1 cellular context compared by ENCODE assay signal in the genomic region with DNA sequence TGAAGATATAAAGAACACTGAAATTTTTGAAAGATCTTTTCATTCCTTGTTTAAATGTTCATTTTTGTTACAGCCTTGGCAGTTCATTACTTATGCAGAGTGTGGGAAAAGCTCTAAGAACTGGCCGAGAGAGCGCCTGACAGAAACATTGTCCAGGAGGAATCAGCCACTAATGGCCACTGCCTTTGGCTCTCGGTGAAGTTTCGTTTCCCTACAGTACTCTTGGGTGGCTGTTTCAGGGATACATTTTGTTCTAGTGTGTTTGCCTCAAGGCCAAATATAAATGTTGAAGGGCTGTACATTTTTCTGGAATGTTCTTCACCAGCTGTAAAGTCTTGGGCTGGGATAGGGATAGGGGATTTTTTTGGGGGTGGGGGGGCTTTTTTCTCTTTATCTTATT.
TF ChIP-seq lines count a peak whose summit lies in the region.

No MANE protein-coding gene starts in this region.

TF ChIP-seq in GM23338, 12 proteins besides CTCF, POLR2A, EP300 and RAD21:
- TF ChIP-seq, protein P1, sequence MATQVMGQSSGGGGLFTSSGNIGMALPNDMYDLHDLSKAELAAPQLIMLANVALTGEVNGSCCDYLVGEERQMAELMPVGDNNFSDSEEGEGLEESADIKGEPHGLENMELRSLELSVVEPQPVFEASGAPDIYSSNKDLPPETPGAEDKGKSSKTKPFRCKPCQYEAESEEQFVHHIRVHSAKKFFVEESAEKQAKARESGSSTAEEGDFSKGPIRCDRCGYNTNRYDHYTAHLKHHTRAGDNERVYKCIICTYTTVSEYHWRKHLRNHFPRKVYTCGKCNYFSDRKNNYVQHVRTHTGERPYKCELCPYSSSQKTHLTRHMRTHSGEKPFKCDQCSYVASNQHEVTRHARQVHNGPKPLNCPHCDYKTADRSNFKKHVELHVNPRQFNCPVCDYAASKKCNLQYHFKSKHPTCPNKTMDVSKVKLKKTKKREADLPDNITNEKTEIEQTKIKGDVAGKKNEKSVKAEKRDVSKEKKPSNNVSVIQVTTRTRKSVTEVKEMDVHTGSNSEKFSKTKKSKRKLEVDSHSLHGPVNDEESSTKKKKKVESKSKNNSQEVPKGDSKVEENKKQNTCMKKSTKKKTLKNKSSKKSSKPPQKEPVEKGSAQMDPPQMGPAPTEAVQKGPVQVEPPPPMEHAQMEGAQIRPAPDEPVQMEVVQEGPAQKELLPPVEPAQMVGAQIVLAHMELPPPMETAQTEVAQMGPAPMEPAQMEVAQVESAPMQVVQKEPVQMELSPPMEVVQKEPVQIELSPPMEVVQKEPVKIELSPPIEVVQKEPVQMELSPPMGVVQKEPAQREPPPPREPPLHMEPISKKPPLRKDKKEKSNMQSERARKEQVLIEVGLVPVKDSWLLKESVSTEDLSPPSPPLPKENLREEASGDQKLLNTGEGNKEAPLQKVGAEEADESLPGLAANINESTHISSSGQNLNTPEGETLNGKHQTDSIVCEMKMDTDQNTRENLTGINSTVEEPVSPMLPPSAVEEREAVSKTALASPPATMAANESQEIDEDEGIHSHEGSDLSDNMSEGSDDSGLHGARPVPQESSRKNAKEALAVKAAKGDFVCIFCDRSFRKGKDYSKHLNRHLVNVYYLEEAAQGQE (IDR thresholded peaks at IDR 0.05; ENCODE audit: unreplicated experiment): no peak
- TF ChIP-seq CREB1 (CRISPR knock-in tag; IDR thresholded peaks at IDR 0.05; ENCODE audit: low read depth): no peak
- TF ChIP-seq EZH2phosphoT487 (IDR thresholded peaks at IDR 0.05; ENCODE audit: unreplicated experiment): no peak
- TF ChIP-seq POLR2AphosphoS5 (IDR thresholded peaks at IDR 0.05; ENCODE audit: low read depth): no peak
- TF ChIP-seq STAT1 (IDR thresholded peaks at IDR 0.05; ENCODE audit: unreplicated experiment): no peak
- TF ChIP-seq, protein P2, sequence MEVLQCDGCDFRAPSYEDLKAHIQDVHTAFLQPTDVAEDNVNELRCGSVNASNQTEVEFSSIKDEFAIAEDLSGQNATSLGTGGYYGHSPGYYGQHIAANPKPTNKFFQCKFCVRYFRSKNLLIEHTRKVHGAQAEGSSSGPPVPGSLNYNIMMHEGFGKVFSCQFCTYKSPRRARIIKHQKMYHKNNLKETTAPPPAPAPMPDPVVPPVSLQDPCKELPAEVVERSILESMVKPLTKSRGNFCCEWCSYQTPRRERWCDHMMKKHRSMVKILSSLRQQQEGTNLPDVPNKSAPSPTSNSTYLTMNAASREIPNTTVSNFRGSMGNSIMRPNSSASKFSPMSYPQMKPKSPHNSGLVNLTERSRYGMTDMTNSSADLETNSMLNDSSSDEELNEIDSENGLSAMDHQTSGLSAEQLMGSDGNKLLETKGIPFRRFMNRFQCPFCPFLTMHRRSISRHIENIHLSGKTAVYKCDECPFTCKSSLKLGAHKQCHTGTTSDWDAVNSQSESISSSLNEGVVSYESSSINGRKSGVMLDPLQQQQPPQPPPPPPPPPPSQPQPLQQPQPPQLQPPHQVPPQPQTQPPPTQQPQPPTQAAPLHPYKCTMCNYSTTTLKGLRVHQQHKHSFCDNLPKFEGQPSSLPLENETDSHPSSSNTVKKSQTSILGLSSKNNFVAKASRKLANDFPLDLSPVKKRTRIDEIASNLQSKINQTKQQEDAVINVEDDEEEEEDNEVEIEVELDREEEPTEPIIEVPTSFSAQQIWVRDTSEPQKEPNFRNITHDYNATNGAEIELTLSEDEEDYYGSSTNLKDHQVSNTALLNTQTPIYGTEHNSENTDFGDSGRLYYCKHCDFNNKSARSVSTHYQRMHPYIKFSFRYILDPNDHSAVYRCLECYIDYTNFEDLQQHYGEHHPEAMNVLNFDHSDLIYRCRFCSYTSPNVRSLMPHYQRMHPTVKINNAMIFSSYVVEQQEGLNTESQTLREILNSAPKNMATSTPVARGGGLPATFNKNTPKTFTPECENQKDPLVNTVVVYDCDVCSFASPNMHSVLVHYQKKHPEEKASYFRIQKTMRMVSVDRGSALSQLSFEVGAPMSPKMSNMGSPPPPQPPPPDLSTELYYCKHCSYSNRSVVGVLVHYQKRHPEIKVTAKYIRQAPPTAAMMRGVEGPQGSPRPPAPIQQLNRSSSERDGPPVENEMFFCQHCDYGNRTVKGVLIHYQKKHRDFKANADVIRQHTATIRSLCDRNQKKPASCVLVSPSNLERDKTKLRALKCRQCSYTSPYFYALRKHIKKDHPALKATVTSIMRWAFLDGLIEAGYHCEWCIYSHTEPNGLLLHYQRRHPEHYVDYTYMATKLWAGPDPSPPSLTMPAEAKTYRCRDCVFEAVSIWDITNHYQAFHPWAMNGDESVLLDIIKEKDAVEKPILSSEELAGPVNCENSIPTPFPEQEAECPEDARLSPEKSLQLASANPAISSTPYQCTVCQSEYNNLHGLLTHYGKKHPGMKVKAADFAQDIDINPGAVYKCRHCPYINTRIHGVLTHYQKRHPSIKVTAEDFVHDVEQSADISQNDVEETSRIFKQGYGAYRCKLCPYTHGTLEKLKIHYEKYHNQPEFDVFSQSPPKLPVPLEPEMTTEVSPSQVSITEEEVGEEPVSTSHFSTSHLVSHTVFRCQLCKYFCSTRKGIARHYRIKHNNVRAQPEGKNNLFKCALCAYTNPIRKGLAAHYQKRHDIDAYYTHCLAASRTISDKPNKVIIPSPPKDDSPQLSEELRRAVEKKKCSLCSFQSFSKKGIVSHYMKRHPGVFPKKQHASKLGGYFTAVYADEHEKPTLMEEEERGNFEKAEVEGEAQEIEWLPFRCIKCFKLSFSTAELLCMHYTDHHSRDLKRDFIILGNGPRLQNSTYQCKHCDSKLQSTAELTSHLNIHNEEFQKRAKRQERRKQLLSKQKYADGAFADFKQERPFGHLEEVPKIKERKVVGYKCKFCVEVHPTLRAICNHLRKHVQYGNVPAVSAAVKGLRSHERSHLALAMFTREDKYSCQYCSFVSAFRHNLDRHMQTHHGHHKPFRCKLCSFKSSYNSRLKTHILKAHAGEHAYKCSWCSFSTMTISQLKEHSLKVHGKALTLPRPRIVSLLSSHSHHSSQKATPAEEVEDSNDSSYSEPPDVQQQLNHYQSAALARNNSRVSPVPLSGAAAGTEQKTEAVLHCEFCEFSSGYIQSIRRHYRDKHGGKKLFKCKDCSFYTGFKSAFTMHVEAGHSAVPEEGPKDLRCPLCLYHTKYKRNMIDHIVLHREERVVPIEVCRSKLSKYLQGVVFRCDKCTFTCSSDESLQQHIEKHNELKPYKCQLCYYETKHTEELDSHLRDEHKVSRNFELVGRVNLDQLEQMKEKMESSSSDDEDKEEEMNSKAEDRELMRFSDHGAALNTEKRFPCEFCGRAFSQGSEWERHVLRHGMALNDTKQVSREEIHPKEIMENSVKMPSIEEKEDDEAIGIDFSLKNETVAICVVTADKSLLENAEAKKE (CRISPR knock-in tag; IDR thresholded peaks at IDR 0.05): no peak
- TF ChIP-seq ZNF331 (CRISPR knock-in tag; IDR thresholded peaks at IDR 0.05; ENCODE audit: low read depth): no peak
- no peak for TF ChIP-seq JUNB (IDR thresholded peaks at IDR 0.05; ENCODE audit: unreplicated experiment)
- TF ChIP-seq, protein P3, sequence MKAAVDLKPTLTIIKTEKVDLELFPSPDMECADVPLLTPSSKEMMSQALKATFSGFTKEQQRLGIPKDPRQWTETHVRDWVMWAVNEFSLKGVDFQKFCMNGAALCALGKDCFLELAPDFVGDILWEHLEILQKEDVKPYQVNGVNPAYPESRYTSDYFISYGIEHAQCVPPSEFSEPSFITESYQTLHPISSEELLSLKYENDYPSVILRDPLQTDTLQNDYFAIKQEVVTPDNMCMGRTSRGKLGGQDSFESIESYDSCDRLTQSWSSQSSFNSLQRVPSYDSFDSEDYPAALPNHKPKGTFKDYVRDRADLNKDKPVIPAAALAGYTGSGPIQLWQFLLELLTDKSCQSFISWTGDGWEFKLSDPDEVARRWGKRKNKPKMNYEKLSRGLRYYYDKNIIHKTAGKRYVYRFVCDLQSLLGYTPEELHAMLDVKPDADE (IDR thresholded peaks at IDR 0.05): no peak
- no peak for TF ChIP-seq EZH2 (IDR thresholded peaks at IDR 0.05; ENCODE audit: low read depth, unreplicated experiment)
- no peak for TF ChIP-seq ZNF114 (CRISPR knock-in tag; IDR thresholded peaks at IDR 0.05)
